ENCODE assay signal across 23 cellular contexts in genomic region chr11:67604815-67605214, GRCh38. TPM values are rescaled to one million over a fixed set of nuclear protein-coding genes. Genes with fewer than 3 reads are reported as not detected.
DNase-seq lines count a peak whose midpoint lies in the region; ATAC-seq and TF ChIP-seq lines count a peak whose summit lies in the region.
"Had no signal": no experiment of that assay in that cellular context is flagged by ENCODE, and none has a peak within 500 bp of the region (broad histone marks: within the 10 kb centered on the region; RNA-seq: fewer than 3 reads in every experiment).

No MANE protein-coding gene starts in this region.

- intact Hi-C loops in psoas muscle (cut with DNase I): loop anchor here in 1 of 2 donors (5.0 kb wide), 1 partner anchor 33 kb away; no protein-coding TSS in a partner anchor

- peak overlapping the region; percentile 16 for H3K4me3 ChIP-seq in iPS-15b (ENCODE audit: low read depth, low read length)
- no peak overlapping the region for H3K4me3 ChIP-seq in psoas muscle
- H3K4me3 ChIP-seq: heart left ventricle, tibial nerve had no signal

- H3K36me3 ChIP-seq in iPS-15b (ENCODE audit: control insufficient read depth, insufficient read depth, low read length) (peaks cover 16% of the 10 kb centered on the region), psoas muscle (ENCODE audit: insufficient read depth in 1 of 2, low read depth in 1 of 2) (peaks cover 8 to 18% of the 10 kb centered on the region in 2 donors)

- no peak for ATAC-seq in psoas muscle
- ATAC-seq in HG02884 (IDR thresholded peaks at IDR 0.05; ENCODE audit: unreplicated experiment): no peak
- ATAC-seq: heart left ventricle; HepG2; stimulated activated naive CD8-positive, alpha-beta T cell treated with anti-CD3 and anti-CD28 coated beads, Interleukin-15, Interleukin-2, amounts not matched to agents 100 U/mL and 50 U/mL, for 24 hours had no signal

- no peak for TF ChIP-seq CTCF in psoas muscle (IDR thresholded peaks at IDR 0.05)

- H3K4me3 Mint-ChIP-seq in T-helper 1 cell treated with Interleukin-12 subunit alpha and Interleukin-12 subunit beta and Interleukin-4 antibody, amounts not matched to agents 30 μg/mL and 1 μg/mL, for 36 hours: peak overlapping the region; percentile 18

- H3K9me3 ChIP-seq in iPS-15b (ENCODE audit: control insufficient read depth, insufficient read depth, low read length): no peaks in the 10 kb centered on the region
- no peaks in the 10 kb centered on the region for H3K9me3 ChIP-seq in psoas muscle
- H3K9me3 ChIP-seq: heart left ventricle, tibial nerve had no signal

- peaks cover 23% of the 10 kb centered on the region for H3K27me3 Mint-ChIP-seq in T-helper 1 cell treated with Interleukin-12 subunit alpha and Interleukin-12 subunit beta and Interleukin-4 antibody, amounts not matched to agents 30 μg/mL and 1 μg/mL, for 36 hours (ENCODE audit: low read depth)

- peaks cover 9% of the 10 kb centered on the region for H3K36me3 Mint-ChIP-seq in T-helper 1 cell treated with Interleukin-12 subunit alpha and Interleukin-12 subunit beta and Interleukin-4 antibody, amounts not matched to agents 30 μg/mL and 1 μg/mL, for 36 hours (ENCODE audit: low read depth)

- peaks cover 23% of the 10 kb centered on the region for H3K4me1 Mint-ChIP-seq in T-helper 1 cell treated with Interleukin-12 subunit alpha and Interleukin-12 subunit beta and Interleukin-4 antibody, amounts not matched to agents 30 μg/mL and 1 μg/mL, for 36 hours (ENCODE audit: low read depth)

- H3K9me3 Mint-ChIP-seq in T-helper 1 cell treated with Interleukin-12 subunit alpha and Interleukin-12 subunit beta and Interleukin-4 antibody, amounts not matched to agents 30 μg/mL and 1 μg/mL, for 36 hours: no peaks in the 10 kb centered on the region

- peaks cover 2% of the 10 kb centered on the region for H3K27me3 ChIP-seq in iPS-15b (ENCODE audit: control insufficient read depth, insufficient read depth, low read length)
- H3K27me3 ChIP-seq in psoas muscle (ENCODE audit: insufficient read depth in 3 of 3, low read length in 2 of 3): peaks cover 0 to 1% (median 0%) of the 10 kb centered on the region in 3 donors
- H3K27me3 ChIP-seq: heart left ventricle had no signal

- peaks cover 27% of the 10 kb centered on the region for H3K4me1 ChIP-seq in iPS-15b (ENCODE audit: control insufficient read depth, insufficient read depth, low read length)
- H3K4me1 ChIP-seq in psoas muscle: peaks cover 27% of the 10 kb centered on the region

- H3K9ac ChIP-seq in iPS-15b (ENCODE audit: low read depth, low read length): no peak overlapping the region

- WGBS in psoas muscle, 3 donors: 77 to 83% (median 80%) methylated on average over 2 of the region's 2 CpGs

- peak overlapping the region; percentile 2 for H3K27ac Mint-ChIP-seq in T-helper 1 cell treated with Interleukin-12 subunit alpha and Interleukin-12 subunit beta and Interleukin-4 antibody, amounts not matched to agents 30 μg/mL and 1 μg/mL, for 36 hours

- H3K27ac ChIP-seq in psoas muscle: peak overlapping the region; percentile 88
- H3K27ac ChIP-seq: 22Rv1, tibial nerve had no signal

- DNase-seq in T-helper 1 cell (no peak), NCI-H82 treated with DMSO at 0.1 percent for 48 hours (lab: John Stamatoyannopoulos, UW; ENCODE audit: unreplicated experiment) (peak; percentile 70), psoas muscle (no peak), NCI-H146 (lab: John Stamatoyannopoulos, UW) (no peak), glomerular visceral epithelial cell (ENCODE audit: extremely low spot score) (no peak)
- DNase-seq: activated CD4-positive, alpha-beta T cell treated with anti-CD3 and anti-CD28 coated beads for 1 hour; AML-193; central memory CD4-positive, alpha-beta T cell; effector CD4-positive, alpha-beta T cell; GDM1; H7; heart left ventricle; NCI-H1694 treated with DMSO at 0.1 percent for 48 hours; stimulated activated CD4-positive, alpha-beta T cell treated with anti-CD3 and anti-CD28 coated beads, Interleukin-1b, Interleukin-23, amount 100 ng/mL, for 48 hours; stimulated activated naive CD8-positive, alpha-beta T cell treated with anti-CD3 and anti-CD28 coated beads, Interleukin-15, Interleukin-2, amounts not matched to agents 100 U/mL and 50 U/mL, for 24 hours had no signal

RNA-seq across cellular contexts. Expression of gene NDUFV1, which starts 1.9 kb away (rescaled TPM):
- 100 to 1,000 TPM; 250 to 413 (median 364) TPM for total RNA-seq in psoas muscle
- polyA plus RNA-seq in psoas muscle: 100 to 1,000 TPM; 248 to 340 (median 287) TPM

RNA-seq across cellular contexts. Expression of gene GSTP1, which starts 21.2 kb away (rescaled TPM):
- 100 to 1,000 TPM; 224 to 364 (median 274) TPM for total RNA-seq in psoas muscle
- polyA plus RNA-seq in psoas muscle: 100 to 1,000 TPM; 279 to 410 (median 383) TPM
- total RNA-seq: HepG2 had no signal
- polyA plus RNA-seq: HepG2 had no signal

RNA-seq across cellular contexts. Expression of gene NUDT8, which starts 24.9 kb away (rescaled TPM):
- 10 to 100 TPM; 19.0 to 37.0 (median 31.8) TPM for total RNA-seq in psoas muscle
- polyA plus RNA-seq in psoas muscle: 10 to 100 TPM; 28.5 to 52.2 (median 48.9) TPM

RNA-seq across cellular contexts. Expression of gene TBX10, which starts 34.7 kb away (rescaled TPM):
- not detected for total RNA-seq in psoas muscle
- under 1 TPM in 1 of 3 donors, not detected in 2; 0.01 TPM for polyA plus RNA-seq in psoas muscle
- total RNA-seq: H7, lower leg skin, SK-MEL-5, tibial nerve had no signal

RNA-seq across cellular contexts. Expression of gene ACY3, which starts 45.7 kb away (rescaled TPM):
- not detected for total RNA-seq in psoas muscle
- under 1 TPM in 1 of 3 donors, not detected in 2; 0.04 TPM for polyA plus RNA-seq in psoas muscle
- total RNA-seq: H7, heart left ventricle, SK-MEL-5 had no signal
- polyA plus RNA-seq: heart left ventricle had no signal
